ENCODE assay signal across 33 cellular contexts in the genomic region with DNA sequence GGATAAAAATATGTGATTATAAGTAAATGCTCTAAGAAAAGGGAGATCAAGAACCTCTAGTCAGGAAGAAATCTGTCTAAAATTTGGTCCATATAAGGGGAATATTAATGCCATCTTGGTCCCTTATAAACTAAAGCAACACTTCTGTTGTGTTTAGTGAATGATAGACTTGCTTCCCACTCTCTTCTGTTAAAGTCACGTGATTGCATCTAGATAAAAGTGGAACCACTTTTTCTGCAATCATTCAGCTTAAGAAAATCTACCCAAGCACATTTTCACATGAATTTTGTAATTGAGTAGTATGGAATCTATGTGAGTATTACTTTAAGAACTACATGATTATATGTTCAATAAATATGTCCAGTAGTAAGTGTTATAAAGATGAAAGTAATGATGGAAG.
DNase-seq lines count a peak whose midpoint lies in the region; ATAC-seq, FAIRE-seq and TF ChIP-seq lines count a peak whose summit lies in the region.
"Had no signal": no experiment of that assay in that cellular context is flagged by ENCODE, and none has a peak within 500 bp of the region (broad histone marks: within the 10 kb centered on the region; RNA-seq: fewer than 3 reads in every experiment).

No MANE protein-coding gene starts in this region.

- H3K9ac ChIP-seq in HepG2 (ENCODE audit: insufficient read depth, low read depth, low read length) (no peak overlapping the region), GM12878 (ENCODE audit: control insufficient read depth, insufficient read depth, low read length) (no peak overlapping the region), K562 (ENCODE audit: insufficient read depth in 1 of 2, low read depth in 2 of 2, low read length in 2 of 2) (no peak overlapping the region), GM23248 (no peak overlapping the region)
- H3K9ac ChIP-seq: BLaER1; BLaER1 treated with 17β-estradiol and CSF1 and Interleukin-3, amounts not matched to agents 10 nM and 100 nM had no signal

- FAIRE-seq in HepG2 (lab: Jason Lieb, UNC) (no peak), GM12878 (lab: Jason Lieb, UNC) (no peak), K562 (lab: Jason Lieb, UNC) (no peak)
- FAIRE-seq: A549, D721Med had no signal

- H3F3A ChIP-seq in GM23248 (ENCODE audit: insufficient read depth), result no peaks in the 10 kb centered on the region

- H3K79me2 ChIP-seq in HepG2 (ENCODE audit: insufficient read depth, low read length), result no peaks in the 10 kb centered on the region
- H3K79me2 ChIP-seq in GM12878 (ENCODE audit: control insufficient read depth, insufficient read depth, low read length), result no peaks in the 10 kb centered on the region
- no peaks in the 10 kb centered on the region for H3K79me2 ChIP-seq in K562 (ENCODE audit: control insufficient read depth, insufficient read depth, low read length)
- no peaks in the 10 kb centered on the region for H3K79me2 ChIP-seq in GM23248 (ENCODE audit: insufficient read depth)

- SMC1A ChIA-PET in GM12878 (lab: Charles Lee; ENCODE audit: uncharacterized antibody, unreplicated experiment), result interaction anchor here (0.7 kb wide), 1 partner anchor 47 kb away, joined by 3 read pairs; no protein-coding TSS in a partner anchor

- 0% methylated on average over 1 of the region's 1 CpG for WGBS in HepG2 (ENCODE audit: low lambda C conversion rate)
- WGBS in right lobe of liver (ENCODE audit: insufficient coverage, low coverage, low lambda C conversion rate, missing lambda C conversion rate), result 35% methylated on average over 1 of the region's 1 CpG
- WGBS in GM12878 (ENCODE audit: insufficient coverage, insufficient replicate concordance, low lambda C conversion rate, missing lambda C conversion rate), result 0% methylated on average over 1 of the region's 1 CpG
- 0% methylated on average over 1 of the region's 1 CpG for WGBS in K562 (ENCODE audit: insufficient coverage, low coverage, missing lambda C conversion rate)
- 32 to 39% methylated on average over 1 of the region's 1 CpG for WGBS in GM23248 (ENCODE audit: low coverage in 1 of 2, low lambda C conversion rate in 2 of 2, missing lambda C conversion rate in 2 of 2), 2 experiments

- H3K9me3 ChIP-seq in HepG2 (ENCODE audit: low read length) (peaks cover 71% of the 10 kb centered on the region), right lobe of liver (no peaks in the 10 kb centered on the region), GM12878 (replicated peaks; ENCODE audit: control insufficient read depth, insufficient read depth, low read length) (no peaks in the 10 kb centered on the region), K562 (replicated peaks; ENCODE audit: control insufficient read depth, insufficient read depth, low read depth, low read length) (peaks cover 4% of the 10 kb centered on the region; the same call in 1 of the 2 replicates), GM23248 (ENCODE audit: low read depth) (no peaks in the 10 kb centered on the region)
- H3K9me3 ChIP-seq: A549, BE2C had no signal

- TF ChIP-seq RAD21 in HepG2 (CRISPR knock-in tag; IDR thresholded peaks at IDR 0.05), result no peak
- TF ChIP-seq RAD21 in GM12878 (IDR thresholded peaks at IDR 0.05; ENCODE audit: insufficient read depth, low read depth, low read length), result no peak
- TF ChIP-seq RAD21 in K562 (CRISPR knock-in tag; conservative IDR thresholded peaks at IDR 0.05 in 1 of 2, IDR thresholded peaks at IDR 0.05 in 1 of 2), result no peak

- no peaks in the 10 kb centered on the region for H3K9me1 ChIP-seq in K562 (ENCODE audit: control insufficient read depth, insufficient read depth, low read length)

- H3K4me2 ChIP-seq in HepG2 (ENCODE audit: low read depth, low read length), result no peak overlapping the region
- no peak overlapping the region for H3K4me2 ChIP-seq in GM12878 (ENCODE audit: control insufficient read depth, insufficient read depth)
- no peak overlapping the region for H3K4me2 ChIP-seq in K562 (ENCODE audit: insufficient read depth, low read length)
- H3K4me2 ChIP-seq in GM23248 (ENCODE audit: unreplicated experiment), result no peak overlapping the region
- H3K4me2 ChIP-seq: A549, BLaER1 had no signal

- DNase-seq in HepG2 (ENCODE audit: low spot score), result no peak
- DNase-seq in right lobe of liver, result no peak
- peak; percentile 38 for DNase-seq in OCI-M1 (lab: John Stamatoyannopoulos, UW)
- DNase-seq in GM12878 (ENCODE audit: low read depth, low spot score), result no peak
- no peak for DNase-seq in K562 (ENCODE audit: extremely low read depth in 1 of 4, low spot score in 3 of 4)
- no peak for DNase-seq in NCI-H748 (lab: John Stamatoyannopoulos, UW; ENCODE audit: unreplicated experiment)
- no peak for DNase-seq in GM23248
- DNase-seq: 8988T; ACHN; AML-193; BE2C; C1 segment of cervical spinal cord; Caco-2; Calu3; CD4-positive, alpha-beta T cell; CD4-positive, CD25-positive, alpha-beta regulatory T cell; CD8-positive, alpha-beta memory T cell; CD8-positive, alpha-beta T cell; COR-L47; DMS 273 treated with DMSO at 0.1 percent for 48 hours; DMS153; DMS53; DMS79; DMS79 treated with DMSO at 0.1 percent for 48 hours; DND-41; EL had no signal

- BruUV-seq in HepG2 (replicated peaks; lab: Mats Ljungman, UMichigan) (no TSS peak), GM12878 (replicated peaks; lab: Mats Ljungman, UMichigan) (no TSS peak), K562 (replicated peaks; lab: Mats Ljungman, UMichigan) (no TSS peak)

- no peaks in the 10 kb centered on the region for H3K9me2 ChIP-seq in GM23248 (ENCODE audit: insufficient read depth)

- H3K4me3 ChIP-seq in HepG2 (replicated peaks in 1 of 3; ENCODE audit: insufficient read depth in 1 of 3, low read depth in 2 of 3, low read length in 3 of 3), result no peak overlapping the region
- no peak overlapping the region for H3K4me3 ChIP-seq in right lobe of liver
- H3K4me3 ChIP-seq in GM12878, result no peak overlapping the region
- H3K4me3 ChIP-seq in K562, result no peak overlapping the region
- no peak overlapping the region for H3K4me3 ChIP-seq in GM23248
- H3K4me3 ChIP-seq: A549; BLaER1; BLaER1 treated with 17β-estradiol and CSF1 and Interleukin-3, amounts not matched to agents 10 nM and 100 nM had no signal

- in situ Hi-C loops in HepG2 (cut with HindIII; ENCODE audit: extremely low pct_ligation_motif_present, low pct_unique_long_range_greater_than_20kb) (no loop called here), GM12878 (cut with MboI) (no loop called here), K562 (cut with MboI) (no loop called here), GM23248 (cut with MboI) (no loop called here)

- H3K27me3 ChIP-seq in HepG2 (ENCODE audit: control insufficient read depth in 1 of 2, insufficient read depth in 2 of 2, low read length in 2 of 2) (no peaks in the 10 kb centered on the region), right lobe of liver (no peaks in the 10 kb centered on the region), GM12878 (replicated peaks in 1 of 2; ENCODE audit: control insufficient read depth in 2 of 2, insufficient read depth in 2 of 2, low read length in 1 of 2) (no peaks in the 10 kb centered on the region), K562 (ENCODE audit: control insufficient read depth in 2 of 2, insufficient read depth in 2 of 2, low read length in 2 of 2) (no peaks in the 10 kb centered on the region), GM23248 (replicated peaks; ENCODE audit: insufficient read depth) (no peaks in the 10 kb centered on the region)
- H3K27me3 ChIP-seq: BE2C; BLaER1; BLaER1 treated with 17β-estradiol and CSF1 and Interleukin-3, amounts not matched to agents 10 nM and 100 nM had no signal

- CTCF ChIA-PET in HepG2 (lab: Yijun Ruan, JAX; ENCODE audit: low intra/inter-chr PET ratio, low total read pairs) (no interaction called here), GM12878 (lab: Yijun Ruan, JAX) (no interaction called here), K562 (lab: Yijun Ruan, JAX; ENCODE audit: low intra/inter-chr PET ratio) (no interaction called here)

- H3K36me3 ChIP-seq in HepG2 (replicated peaks in 1 of 2; ENCODE audit: control insufficient read depth in 1 of 2, insufficient read depth in 2 of 2, low read length in 2 of 2), result no peaks in the 10 kb centered on the region
- H3K36me3 ChIP-seq in right lobe of liver, result no peaks in the 10 kb centered on the region
- H3K36me3 ChIP-seq in GM12878 (ENCODE audit: control insufficient read depth in 2 of 2, insufficient read depth in 2 of 2, low read length in 1 of 2), result no peaks in the 10 kb centered on the region
- no peaks in the 10 kb centered on the region for H3K36me3 ChIP-seq in K562 (ENCODE audit: control insufficient read depth, insufficient read depth, low read length)
- H3K36me3 ChIP-seq in GM23248 (ENCODE audit: low read depth), result no peaks in the 10 kb centered on the region
- H3K36me3 ChIP-seq: BE2C; BLaER1; BLaER1 treated with 17β-estradiol and CSF1 and Interleukin-3, amounts not matched to agents 10 nM and 100 nM had no signal

- no peak for TF ChIP-seq CTCF in HepG2 (CRISPR knock-in tag; IDR thresholded peaks at IDR 0.05)
- TF ChIP-seq CTCF in right lobe of liver (IDR thresholded peaks at IDR 0.05), result no peak
- no peak for TF ChIP-seq CTCF in GM12878 (IDR thresholded peaks at IDR 0.05 in 2 of 3, conservative IDR thresholded peaks at IDR 0.05 in 1 of 3; ENCODE audit: control insufficient read depth in 2 of 3, extremely low read depth in 1 of 3, insufficient read depth in 1 of 3, low read depth in 3 of 3, low read length in 3 of 3)
- no peak for TF ChIP-seq CTCF in K562 (IDR thresholded peaks at IDR 0.05 in 2 of 3, conservative IDR thresholded peaks at IDR 0.05 in 1 of 3; ENCODE audit: insufficient read depth in 2 of 3, low read depth in 1 of 3, low read length in 3 of 3)

- ATAC-seq in HepG2, result no peak
- ATAC-seq in right lobe of liver, result no peak
- no peak for ATAC-seq in GM12878
- ATAC-seq in K562, result no peak
- no peak for ATAC-seq in GM18511 (IDR thresholded peaks at IDR 0.05; ENCODE audit: unreplicated experiment)
- ATAC-seq: A549; CD8-positive, alpha-beta T cell had no signal

- H3K4me1 ChIP-seq in HepG2 (ENCODE audit: insufficient read depth, low read length) (no peaks in the 10 kb centered on the region), right lobe of liver (no peaks in the 10 kb centered on the region), GM12878 (ENCODE audit: control insufficient read depth, insufficient read depth, low read length) (no peaks in the 10 kb centered on the region), K562 (replicated peaks in 1 of 2; ENCODE audit: control insufficient read depth in 2 of 2, insufficient read depth in 2 of 2, low read length in 2 of 2) (no peaks in the 10 kb centered on the region; a peak in 1 of 5 replicates), GM23248 (ENCODE audit: insufficient read depth) (no peaks in the 10 kb centered on the region)
- H3K4me1 ChIP-seq: A549, BE2C, Caco-2 had no signal

- POLR2A ChIA-PET in HepG2 (lab: Yijun Ruan, JAX), result no interaction called here
- POLR2A ChIA-PET in GM12878 (lab: Charles Lee), result no interaction called here
- POLR2A ChIA-PET in K562 (lab: Yijun Ruan, JAX), result no interaction called here

- H3K27ac ChIP-seq in HepG2 (ENCODE audit: extremely low read length, insufficient read depth, low read length) (no peak overlapping the region), right lobe of liver (no peak overlapping the region), GM12878 (ENCODE audit: control insufficient read depth, insufficient read depth) (no peak overlapping the region), K562 (ENCODE audit: extremely low read depth, low read depth, low read length) (no peak overlapping the region), GM23248 (no peak overlapping the region)
- H3K27ac ChIP-seq: 22Rv1, A549, BLaER1, C4-2B had no signal

- H2AFZ ChIP-seq in HepG2 (ENCODE audit: low read length), result no peak overlapping the region
- no peak overlapping the region for H2AFZ ChIP-seq in GM12878 (ENCODE audit: control insufficient read depth, low read depth, low read length)
- no peak overlapping the region for H2AFZ ChIP-seq in K562 (ENCODE audit: low read depth, low read length)
- H2AFZ ChIP-seq in GM23248, result no peak overlapping the region

- TF ChIP-seq POLR2A in HepG2 (IDR thresholded peaks at IDR 0.05; ENCODE audit: insufficient read depth in 1 of 2, low read depth in 2 of 2, low read length in 2 of 2) (no peak), right lobe of liver (IDR thresholded peaks at IDR 0.05) (no peak), GM12878 (IDR thresholded peaks at IDR 0.05; ENCODE audit: low read depth, low read length) (no peak), K562 (conservative IDR thresholded peaks at IDR 0.05) (no peak)

- H4K20me1 ChIP-seq in HepG2 (ENCODE audit: insufficient read depth, low read length) (no peaks in the 10 kb centered on the region), GM12878 (ENCODE audit: control insufficient read depth, insufficient read depth) (no peaks in the 10 kb centered on the region), K562 (replicated peaks; ENCODE audit: control insufficient read depth, insufficient read depth, low read length) (no peaks in the 10 kb centered on the region), GM23248 (ENCODE audit: insufficient read depth) (no peaks in the 10 kb centered on the region)
- H4K20me1 ChIP-seq: BLaER1; BLaER1 treated with 17β-estradiol and CSF1 and Interleukin-3, amounts not matched to agents 10 nM and 100 nM had no signal

- RAD21 ChIA-PET in GM12878 (lab: Charles Lee; ENCODE audit: unreplicated experiment), result no interaction called here

- intact Hi-C loops in HepG2 (cut with micrococcal nuclease; ENCODE audit: unreplicated experiment), result no loop called here
- intact Hi-C loops in right lobe of liver (cut with DNase I), result no loop called here
- intact Hi-C loops in GM12878 (cut with micrococcal nuclease; ENCODE audit: unreplicated experiment), result no loop called here
- intact Hi-C loops in K562 (cut with micrococcal nuclease), result no loop called here

- no peak for TF ChIP-seq EP300 in HepG2 (IDR thresholded peaks at IDR 0.05; ENCODE audit: low read depth in 2 of 2, low read length in 2 of 2)
- no peak for TF ChIP-seq EP300 in HepG2 (CRISPR knock-in tag; IDR thresholded peaks at IDR 0.05; ENCODE audit: borderline replicate concordance)
- TF ChIP-seq EP300 in GM12878 (IDR thresholded peaks at IDR 0.05; ENCODE audit: borderline replicate concordance in 1 of 2, control insufficient read depth in 1 of 2, low read depth in 2 of 2, low read length in 2 of 2), result no peak
- TF ChIP-seq EP300 in K562 (IDR thresholded peaks at IDR 0.05; ENCODE audit: low read length), result no peak
